Comparison of ENCODE assay signal across 23 cellular contexts in genomic region chr3:132136334-132136716, GRCh38.
DNase-seq lines count a peak whose midpoint lies in the region; ATAC-seq, FAIRE-seq and TF ChIP-seq lines count a peak whose summit lies in the region.
"Had no signal": no experiment of that assay in that cellular context is flagged by ENCODE, and none has a peak within 500 bp of the region (broad histone marks: within the 10 kb centered on the region; RNA-seq: fewer than 3 reads in every experiment).

No MANE protein-coding gene starts in this region.

- peak overlapping the region; percentile 92 for H3K18ac ChIP-seq in IMR-90 (ENCODE audit: low read depth, low read length)

- H2AK9ac ChIP-seq in IMR-90 (replicated peaks; ENCODE audit: low read depth, low read length, poor library complexity), result peak overlapping the region; percentile 86

- H3K9me3 ChIP-seq in IMR-90 (ENCODE audit: control insufficient read depth, insufficient read depth, low read length) (no peaks in the 10 kb centered on the region), ascending aorta (no peaks in the 10 kb centered on the region), keratinocyte (ENCODE audit: control insufficient read depth, low read depth, low read length) (no peaks in the 10 kb centered on the region), colonic mucosa (no peaks in the 10 kb centered on the region)
- H3K9me3 ChIP-seq in CD4-positive, alpha-beta memory T cell (ENCODE audit: control insufficient read depth in 1 of 2, low read length in 2 of 2), result no peaks in the 10 kb centered on the region
- H3K9me3 ChIP-seq: prostate gland, tibial artery had no signal

- H3K9ac ChIP-seq in IMR-90 (ENCODE audit: low read depth, low read length) (peak overlapping the region; percentile 81), keratinocyte (ENCODE audit: control insufficient read depth, extremely low read depth, insufficient read depth, low read length) (peak overlapping the region; percentile 82), colonic mucosa (ENCODE audit: low read depth in 2 of 2, low read length in 2 of 2) (no peak overlapping the region)

- H3K79me2 ChIP-seq in keratinocyte (ENCODE audit: control insufficient read depth, insufficient read depth, low read length), result no peaks in the 10 kb centered on the region

- peak overlapping the region; percentile 100 for H2BK120ac ChIP-seq in IMR-90 (ENCODE audit: low read depth, low read length)

- H3K27me3 ChIP-seq in IMR-90 (ENCODE audit: control insufficient read depth, insufficient read depth, low read length) (no peaks in the 10 kb centered on the region), ascending aorta (no peaks in the 10 kb centered on the region), keratinocyte (ENCODE audit: control insufficient read depth, extremely low read depth, insufficient read depth, low read length) (no peaks in the 10 kb centered on the region), colonic mucosa (no peaks in the 10 kb centered on the region)
- H3K27me3 ChIP-seq in CD4-positive, alpha-beta memory T cell (ENCODE audit: insufficient read depth, low read length), result no peaks in the 10 kb centered on the region
- H3K27me3 ChIP-seq: MG63, tibial artery had no signal

- POLR2A ChIA-PET in IMR-90 (lab: Charles Lee; ENCODE audit: unreplicated experiment), result interaction anchor here (0.7 to 1.0 kb wide), 2 partner anchors 9 to 11 kb away, joined by 4 to 5 read pairs; no protein-coding TSS in a partner anchor
- POLR2A ChIA-PET in CD4-positive, alpha-beta memory T cell (lab: Charles Lee; ENCODE audit: partially characterized antibody), result no interaction called here

- H3K27ac Mint-ChIP-seq in CD4-positive, alpha-beta memory T cell, result no peak overlapping the region
- H3K27ac Mint-ChIP-seq: B cell, memory B cell, nephron had no signal

- peak overlapping the region; percentile 100 for H4K91ac ChIP-seq in IMR-90 (ENCODE audit: insufficient read depth, low read depth, low read length)

- H3K14ac ChIP-seq in IMR-90 (replicated peaks; ENCODE audit: low read depth, low read length), result peak overlapping the region; percentile 99

- H4K5ac ChIP-seq in IMR-90 (ENCODE audit: low read depth, low read length), result peak overlapping the region; percentile 81

- H2BK5ac ChIP-seq in IMR-90 (ENCODE audit: low read depth, low read length, poor library complexity, severe bottlenecking), result peak overlapping the region; percentile 100

- intact Hi-C loops in IMR-90 (cut with micrococcal nuclease), result no loop called here
- intact Hi-C loops in ascending aorta (cut with DNase I), result no loop called here
- intact Hi-C loops in colonic mucosa (cut with DNase I), result no loop called here
- intact Hi-C loops in CD4-positive, alpha-beta memory T cell (cut with micrococcal nuclease), result no loop called here

- in situ Hi-C loops in IMR-90 (cut with MboI; ENCODE audit: low sequenced_read_pairs), result no loop called here

- WGBS in IMR-90 (ENCODE audit: extremely low coverage in 2 of 2, insufficient read length in 1 of 2), 2 experiments, result no CpG with 5 or more reads among the region's 2 CpGs

- H2AK5ac ChIP-seq in IMR-90 (ENCODE audit: low read depth, low read length), result peak overlapping the region; percentile 89

- H3K27ac ChIP-seq in IMR-90 (ENCODE audit: insufficient read depth, low read length) (peak overlapping the region; percentile 98), ascending aorta (peak overlapping the region; percentile 34 to 84), keratinocyte (ENCODE audit: control insufficient read depth, insufficient read depth, low read length) (peak overlapping the region; percentile 98), colonic mucosa (no peak overlapping the region)
- no peak overlapping the region for H3K27ac ChIP-seq in CD4-positive, alpha-beta memory T cell (ENCODE audit: low read depth, low read length)
- H3K27ac ChIP-seq: prostate gland, tibial artery, VCaP had no signal

- peak overlapping the region; percentile 99 for H3K23ac ChIP-seq in IMR-90 (ENCODE audit: low read depth, low read length)

- TF ChIP-seq CTCF in IMR-90 (conservative IDR thresholded peaks at IDR 0.05; ENCODE audit: low read depth, low read length), result no peak
- TF ChIP-seq CTCF in ascending aorta (IDR thresholded peaks at IDR 0.05), result no peak
- TF ChIP-seq CTCF in keratinocyte (optimal IDR thresholded peaks at IDR 0.05 in 1 of 3, IDR thresholded peaks at IDR 0.05 in 1 of 3, conservative IDR thresholded peaks at IDR 0.05 in 1 of 3; ENCODE audit: extremely low read depth in 1 of 3, insufficient read depth in 2 of 3, low read length in 3 of 3), result no peak
- no peak for TF ChIP-seq CTCF in colonic mucosa (IDR thresholded peaks at IDR 0.05)

- no peak for TF ChIP-seq POLR2A in IMR-90 (IDR thresholded peaks at IDR 0.05; ENCODE audit: low read depth, low read length)

- peaks cover 12% of the 10 kb centered on the region for H3K4me1 ChIP-seq in IMR-90 (ENCODE audit: control insufficient read depth, insufficient read depth, low read length)
- peaks cover 0 to 16% of the 10 kb centered on the region in 2 donors for H3K4me1 ChIP-seq in ascending aorta
- peaks cover 30% of the 10 kb centered on the region for H3K4me1 ChIP-seq in keratinocyte (ENCODE audit: control insufficient read depth, extremely low read depth, insufficient read depth, low read length)
- no peaks in the 10 kb centered on the region for H3K4me1 ChIP-seq in colonic mucosa
- no peaks in the 10 kb centered on the region for H3K4me1 ChIP-seq in CD4-positive, alpha-beta memory T cell (ENCODE audit: insufficient read depth, low read length)
- H3K4me1 ChIP-seq: prostate gland had no signal

- CTCF ChIA-PET in IMR-90 (lab: Yijun Ruan, JAX), result interaction anchor here (0.7 to 1.4 kb wide), 2 partner anchors 10 to 98 kb away, joined by 3 to 6 read pairs; no protein-coding TSS in a partner anchor
- CTCF ChIA-PET in CD4-positive, alpha-beta memory T cell (lab: Charles Lee; ENCODE audit: partially characterized antibody), result no interaction called here

- peak overlapping the region; percentile 99 for H3K56ac ChIP-seq in IMR-90 (ENCODE audit: extremely low read depth, insufficient read depth, low read length)

- no peak for FAIRE-seq in keratinocyte (lab: Jason Lieb, UNC)

- H3K36me3 ChIP-seq in IMR-90 (ENCODE audit: control insufficient read depth, insufficient read depth, low read length) (no peaks in the 10 kb centered on the region), ascending aorta (no peaks in the 10 kb centered on the region), keratinocyte (ENCODE audit: control insufficient read depth in 2 of 2, extremely low read depth in 1 of 2, insufficient read depth in 2 of 2, low read length in 2 of 2) (no peaks in the 10 kb centered on the region), colonic mucosa (no peaks in the 10 kb centered on the region)
- H3K36me3 ChIP-seq in CD4-positive, alpha-beta memory T cell (ENCODE audit: insufficient read depth, low read length), result no peaks in the 10 kb centered on the region
- H3K36me3 ChIP-seq: MG63, prostate gland, tibial artery had no signal

- H3K9me1 ChIP-seq in IMR-90 (ENCODE audit: insufficient read depth, low read length) (no peaks in the 10 kb centered on the region), keratinocyte (ENCODE audit: control insufficient read depth, extremely low read depth, insufficient read depth, low read length) (peaks cover 2% of the 10 kb centered on the region)

- H3K9me3 Mint-ChIP-seq in CD4-positive, alpha-beta memory T cell, result peaks cover 0 to 9% (median 2%) of the 10 kb centered on the region in 8 donors

- dilution Hi-C loops in IMR-90 (cut with HindIII; ENCODE audit: low sequenced_read_pairs, unreplicated experiment) (no loop called here), keratinocyte (cut with MboI; ENCODE audit: extremely low pct_ligation_motif_present, low sequenced_read_pairs) (no loop called here)

- no peaks in the 10 kb centered on the region for H3K4me1 Mint-ChIP-seq in CD4-positive, alpha-beta memory T cell
- H3K4me1 Mint-ChIP-seq: B cell, memory B cell, nephron had no signal

- TF ChIP-seq RAD21 in IMR-90 (IDR thresholded peaks at IDR 0.05; ENCODE audit: low read length), result no peak

- no peaks in the 10 kb centered on the region for H3K36me3 Mint-ChIP-seq in CD4-positive, alpha-beta memory T cell
- H3K36me3 Mint-ChIP-seq: memory B cell had no signal

- peak overlapping the region; percentile 100 for H2BK20ac ChIP-seq in IMR-90 (ENCODE audit: low read depth, low read length)

- BruUV-seq in IMR-90 (replicated peaks; lab: Mats Ljungman, UMichigan), result no TSS peak

- H4K20me1 ChIP-seq in IMR-90 (ENCODE audit: insufficient read depth, low read length), result no peaks in the 10 kb centered on the region
- no peaks in the 10 kb centered on the region for H4K20me1 ChIP-seq in keratinocyte (ENCODE audit: control insufficient read depth, extremely low read depth, insufficient read depth, low read length)

- H3K27me3 Mint-ChIP-seq in CD4-positive, alpha-beta memory T cell, result peaks cover 2 to 8% of the 10 kb centered on the region in 2 donors

- H3K4me3 ChIP-seq in IMR-90 (ENCODE audit: insufficient read depth, low read depth, low read length) (peak overlapping the region; percentile 21; the same call in 1 of the 2 replicates), ascending aorta (no peak overlapping the region), keratinocyte (ENCODE audit: control insufficient read depth in 2 of 3, extremely low read depth in 1 of 3, insufficient read depth in 2 of 3, low read depth in 1 of 3, low read length in 3 of 3) (peak overlapping the region in 2 of 3 experiments; percentile 31 to 45), colonic mucosa (no peak overlapping the region)
- no peak overlapping the region for H3K4me3 ChIP-seq in CD4-positive, alpha-beta memory T cell (ENCODE audit: low read length in 2 of 2)
- H3K4me3 ChIP-seq: prostate gland, skin epidermis, tibial artery had no signal

- peak overlapping the region; percentile 95 for H2AFZ ChIP-seq in IMR-90 (replicated peaks; ENCODE audit: low read length, poor library complexity)
- H2AFZ ChIP-seq in keratinocyte (ENCODE audit: control insufficient read depth, low read length), result peak overlapping the region; percentile 74

- no peak overlapping the region for H3K4me3 Mint-ChIP-seq in CD4-positive, alpha-beta memory T cell
- H3K4me3 Mint-ChIP-seq: B cell, memory B cell had no signal

- H4K8ac ChIP-seq in IMR-90 (ENCODE audit: low read depth in 2 of 2, low read length in 2 of 2), result peak overlapping the region; percentile 82 to 99

- DNase-seq in IMR-90 (no peak), ascending aorta (ENCODE audit: low spot score in 2 of 2) (no peak), keratinocyte (ENCODE audit: low read depth, low spot score) (no peak), colonic mucosa (no peak), pons (ENCODE audit: low spot score) (no peak)
- DNase-seq in CD4-positive, alpha-beta memory T cell, result no peak
- DNase-seq: activated CD4-positive, alpha-beta T cell treated with anti-CD3 and anti-CD28 coated beads, Interleukin-2, amount 50 U/mL, for 48 hours; activated gamma-delta T cell treated with Interleukin-2 at 50 U/mL for 16 hours; amygdala; central memory CD4-positive, alpha-beta T cell; NCI-H1694; stimulated activated CD4-positive, alpha-beta T cell treated with anti-CD3 and anti-CD28 coated beads, Interleukin-2, amount 100 ng/mL, for 48 hours; stimulated activated naive CD8-positive, alpha-beta T cell treated with anti-CD3 and anti-CD28 coated beads, Interleukin-15, Interleukin-2, amounts not matched to agents 100 U/mL and 50 U/mL, for 24 hours; tibial artery had no signal

- peak overlapping the region; percentile 99 for H2BK15ac ChIP-seq in IMR-90 (ENCODE audit: low read depth, low read length)

- peak overlapping the region; percentile 99 for H3K4ac ChIP-seq in IMR-90 (ENCODE audit: low read depth, low read length)

- ATAC-seq in IMR-90 (ENCODE audit: low read depth) (peak; percentile 38), GM19351 (IDR thresholded peaks at IDR 0.05; ENCODE audit: unreplicated experiment) (no peak)
- ATAC-seq: HCT116; stimulated activated naive CD8-positive, alpha-beta T cell treated with anti-CD3 and anti-CD28 coated beads, Interleukin-15, Interleukin-2, amounts not matched to agents 100 U/mL and 50 U/mL, for 24 hours had no signal

- H3K4me2 ChIP-seq in IMR-90 (ENCODE audit: low read depth, low read length), result peak overlapping the region; percentile 88
- peak overlapping the region; percentile 89 for H3K4me2 ChIP-seq in keratinocyte (ENCODE audit: control insufficient read depth, extremely low read depth, insufficient read depth, low read depth, low read length)

- H3K79me1 ChIP-seq in IMR-90 (ENCODE audit: low read depth in 1 of 2, low read length in 2 of 2), result no peaks in the 10 kb centered on the region

Comparison
In these comparisons a context has a peak if more than half of its experiments do, and no peak if none do; other contexts are left out.
1. H3K27ac ChIP-seq: peak in IMR-90 (single experiment), ascending aorta (2 of 2) and keratinocyte (single experiment); none in colonic mucosa (single experiment) and CD4-positive, alpha-beta memory T cell (single experiment).
2. H3K4me3 ChIP-seq: peak in IMR-90 (single experiment) and keratinocyte (2 of 3); none in ascending aorta (0 of 2), colonic mucosa (single experiment) and CD4-positive, alpha-beta memory T cell (0 of 2).
3. H3K9ac ChIP-seq: peak in IMR-90 (single experiment) and keratinocyte (single experiment); none in colonic mucosa (0 of 2).